In genomic region chr10:114801411-114801813, GRCh38 we compare ENCODE assay signal across 9 cellular contexts. TPM values are rescaled to one million over a fixed set of nuclear protein-coding genes. Genes with fewer than 3 reads are reported as not detected.
A peak's percentile ranks its signal among the peaks of the same experiment; 100 is the strongest.
DNase-seq lines count a peak whose midpoint lies in the region; ATAC-seq and TF ChIP-seq lines count a peak whose summit lies in the region.
"Had no signal": no experiment of that assay in that cellular context is flagged by ENCODE, and none has a peak within 500 bp of the region (broad histone marks: within the 10 kb centered on the region; RNA-seq: fewer than 3 reads in every experiment).

No MANE protein-coding gene starts in this region.

- peak; percentile 99 for DNase-seq in Jurkat, Clone E6-1 (ENCODE audit: low read depth, low spot score)
- DNase-seq in left colon (no peak), NCI-H526 (lab: John Stamatoyannopoulos, UW) (no peak), uterus (no peak), aorta (no peak)
- DNase-seq: endodermal cell, left cardiac atrium had no signal

- ATAC-seq in GM18868 (IDR thresholded peaks at IDR 0.05; ENCODE audit: unreplicated experiment) (peak; percentile 95), GM21737 (IDR thresholded peaks at IDR 0.05; ENCODE audit: unreplicated experiment) (peak; percentile 81), left colon (peak; percentile 42), aorta (ENCODE audit: low FRiP score) (no peak)

- no peaks in the 10 kb centered on the region for H3K4me1 ChIP-seq in uterus
- no peaks in the 10 kb centered on the region for H3K4me1 ChIP-seq in aorta (ENCODE audit: control insufficient read depth in 1 of 2, insufficient read depth in 2 of 2, low read length in 2 of 2)

- intact Hi-C loops in left colon (cut with DNase I, micrococcal nuclease): no loop called here
- intact Hi-C loops in uterus (cut with DNase I; ENCODE audit: low total_unique reads): no loop called here
- intact Hi-C loops in aorta (cut with DNase I): no loop called here

- no peak for TF ChIP-seq POLR2A in uterus (IDR thresholded peaks at IDR 0.05)

- H3K36me3 ChIP-seq in uterus (no peaks in the 10 kb centered on the region), aorta (ENCODE audit: control insufficient read depth in 1 of 2, insufficient read depth in 2 of 2, low read length in 1 of 2) (no peaks in the 10 kb centered on the region)

- H3K4me3 ChIP-seq in Jurkat, Clone E6-1 (ENCODE audit: low read length): peak overlapping the region; percentile 57
- H3K4me3 ChIP-seq in uterus (no peak overlapping the region), aorta (ENCODE audit: low read length in 2 of 2) (no peak overlapping the region)

- H3K27me3 ChIP-seq in uterus: no peaks in the 10 kb centered on the region
- no peaks in the 10 kb centered on the region for H3K27me3 ChIP-seq in aorta (ENCODE audit: control insufficient read depth in 1 of 2, insufficient read depth in 2 of 2, low read length in 1 of 2)

- TF ChIP-seq CTCF in uterus (IDR thresholded peaks at IDR 0.05): no peak

- WGBS in aorta, 2 donors: 56 to 58% methylated on average over 5 of the region's 5 CpGs

- H3K27ac ChIP-seq in uterus (no peak overlapping the region), aorta (ENCODE audit: low read depth in 1 of 2, low read length in 2 of 2) (no peak overlapping the region)

- H3K9me3 ChIP-seq in uterus: no peaks in the 10 kb centered on the region
- no peaks in the 10 kb centered on the region for H3K9me3 ChIP-seq in aorta (ENCODE audit: control insufficient read depth, low read length)

RNA-seq across cellular contexts. Expression of gene FHIP2A, which starts 20.2 kb away (rescaled TPM):
- polyA plus RNA-seq in Jurkat, Clone E6-1 (2012; ENCODE audit: insufficient read depth, insufficient read length): 33.9 TPM
- total RNA-seq in left colon: 10 to 100 TPM; 15.1 to 15.7 TPM
- total RNA-seq in uterus: 10 to 100 TPM; 22.0 to 61.5 (median 56.5) TPM
- total RNA-seq in aorta: 10 to 100 TPM; 33.1 to 48.4 TPM
- 10 to 100 TPM in 1 of 2 donors, 1 to 10 TPM in 1; 4.8 to 15.2 TPM for polyA plus RNA-seq in aorta
